8 cellular contexts compared by ENCODE assay signal in genomic region chr13:77565635-77566034, GRCh38. TPM values are rescaled to one million over a fixed set of nuclear protein-coding genes. Genes with fewer than 3 reads are reported as not detected.
DNase-seq lines count a peak whose midpoint lies in the region; ATAC-seq and TF ChIP-seq lines count a peak whose summit lies in the region.

No MANE protein-coding gene starts in this region.

- H3K36me3 ChIP-seq in KOPT-K1 (ENCODE audit: insufficient read depth, low read length) (no peaks in the 10 kb centered on the region), thyroid gland (no peaks in the 10 kb centered on the region)
- H3K36me3 ChIP-seq in effector memory CD4-positive, alpha-beta T cell (ENCODE audit: control insufficient read depth, insufficient read depth, low read length), result no peaks in the 10 kb centered on the region

- H3K4me1 ChIP-seq in thyroid gland, result no peaks in the 10 kb centered on the region
- H3K4me1 ChIP-seq in effector memory CD4-positive, alpha-beta T cell (ENCODE audit: control insufficient read depth, insufficient read depth, low read length, poor library complexity, severe bottlenecking), result no peaks in the 10 kb centered on the region

- WGBS in thyroid gland, 2 donors, result 2 to 9% methylated on average over 2 of the region's 2 CpGs

- peak; percentile 23 to 81 (median 58) for TF ChIP-seq CTCF in thyroid gland (IDR thresholded peaks at IDR 0.05)

- intact Hi-C loops in thyroid gland (cut with DNase I), result loop anchor here (2.0 kb wide), 1 partner anchor 73 kb away; no protein-coding TSS in a partner anchor

- H3K9me3 ChIP-seq in KOPT-K1 (ENCODE audit: insufficient read depth, low read length, poor library complexity, severe bottlenecking) (no peaks in the 10 kb centered on the region), thyroid gland (no peaks in the 10 kb centered on the region)
- no peaks in the 10 kb centered on the region for H3K9me3 ChIP-seq in effector memory CD4-positive, alpha-beta T cell (ENCODE audit: control insufficient read depth, low read length)

- ATAC-seq in GM21360 (IDR thresholded peaks at IDR 0.05; ENCODE audit: unreplicated experiment) (peak; percentile 73), GM19397 (IDR thresholded peaks at IDR 0.05; ENCODE audit: unreplicated experiment) (no peak)

- no peak overlapping the region for H3K4me3 ChIP-seq in thyroid gland (replicated peaks in 1 of 3)
- no peak overlapping the region for H3K4me3 ChIP-seq in effector memory CD4-positive, alpha-beta T cell (ENCODE audit: insufficient read depth, low read depth, low read length, poor library complexity, severe bottlenecking)

- TF ChIP-seq POLR2A in thyroid gland (IDR thresholded peaks at IDR 0.05), result no peak

- no peaks in the 10 kb centered on the region for H3K27me3 ChIP-seq in thyroid gland
- H3K27me3 ChIP-seq in effector memory CD4-positive, alpha-beta T cell (replicated peaks; ENCODE audit: control insufficient read depth, insufficient read depth, low read length, poor library complexity, severe bottlenecking), result no peaks in the 10 kb centered on the region

- peak; percentile 43 for DNase-seq in DMS153 (lab: John Stamatoyannopoulos, UW)
- DNase-seq in SKM-1 (lab: John Stamatoyannopoulos, UW; ENCODE audit: unreplicated experiment), result peak; percentile 26
- peak; percentile 39 for DNase-seq in glomerular endothelial cell (ENCODE audit: extremely low read depth, low read depth, low spot score)
- DNase-seq in thyroid gland, result no peak
- DNase-seq in effector memory CD4-positive, alpha-beta T cell, result no peak

- H3K27ac ChIP-seq in KOPT-K1 (ENCODE audit: low read depth, low read length, poor library complexity, severe bottlenecking), result peak overlapping the region; percentile 42
- no peak overlapping the region for H3K27ac ChIP-seq in thyroid gland
- H3K27ac ChIP-seq in effector memory CD4-positive, alpha-beta T cell (ENCODE audit: insufficient read depth, low read length, poor library complexity, severe bottlenecking), result no peak overlapping the region

RNA-seq across cellular contexts. Expression of gene SCEL, which starts 30.1 kb away (rescaled TPM):
- total RNA-seq in glomerular endothelial cell, result not detected in 2 replicates
- total RNA-seq in thyroid gland, result 1 to 10 TPM in 3 of 4 donors, under 1 TPM in 1; 0.79 to 3.4 (median 2.0) TPM

Comparison
In these comparisons a context has a peak if more than half of its experiments do, and no peak if none do; other contexts are left out.
1. DNase-seq: peak in DMS153 (single experiment), SKM-1 (single experiment) and glomerular endothelial cell (single experiment); none in thyroid gland (0 of 2) and effector memory CD4-positive, alpha-beta T cell (0 of 3).